Comparison of ENCODE assay signal across 9 cellular contexts in the genomic region with DNA sequence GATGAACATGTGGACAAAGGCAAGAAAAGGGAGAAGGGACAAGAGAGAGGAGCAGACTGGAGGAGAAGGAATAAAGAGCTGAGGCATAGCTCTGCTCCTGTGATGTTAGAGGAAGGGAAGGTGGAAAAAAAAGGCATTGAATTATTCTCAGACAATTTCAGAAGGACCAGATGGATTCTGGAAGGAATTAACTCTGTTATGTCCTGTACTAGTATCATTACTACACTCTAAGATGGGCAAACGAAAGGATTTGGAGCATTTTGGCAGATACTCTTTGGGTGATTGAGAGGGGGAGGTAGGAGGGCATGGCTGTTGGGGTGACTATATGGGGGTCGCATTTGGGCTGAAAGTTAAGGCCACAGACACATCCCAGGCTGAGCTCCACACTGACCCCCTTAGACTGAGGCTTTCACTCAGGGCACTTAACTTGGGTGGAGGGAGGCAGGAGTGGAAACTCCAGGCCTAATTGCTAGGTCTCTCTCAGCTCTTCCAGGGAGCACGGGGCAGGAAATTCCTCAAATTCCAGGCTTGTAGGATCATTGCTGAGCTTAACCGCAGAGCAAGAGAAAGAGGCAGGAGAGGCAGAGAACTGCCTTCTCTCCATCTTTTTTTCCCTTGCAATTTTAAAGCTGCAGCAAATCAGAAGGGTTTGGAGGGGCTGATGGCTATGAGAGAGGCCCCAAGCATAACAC. TPM values are rescaled to one million over a fixed set of nuclear protein-coding genes. Genes with fewer than 3 reads are reported as not detected.
DNase-seq lines count a peak whose midpoint lies in the region; ATAC-seq and TF ChIP-seq lines count a peak whose summit lies in the region.
"Had no signal": no experiment of that assay in that cellular context is flagged by ENCODE, and none has a peak within 500 bp of the region (broad histone marks: within the 10 kb centered on the region; RNA-seq: fewer than 3 reads in every experiment).

No MANE protein-coding gene starts in this region.

- H3K4me3 Mint-ChIP-seq in nephron: peak overlapping the region; percentile 8 to 68 (median 18)

- peaks cover 69% of the 10 kb centered on the region for H3K4me1 ChIP-seq in fibroblast of lung (ENCODE audit: control insufficient read depth, extremely low read depth, insufficient read depth, low read length)

- H3K27me3 Mint-ChIP-seq in nephron (ENCODE audit: low read depth): no peaks in the 10 kb centered on the region

- H4K20me1 ChIP-seq in fibroblast of lung (ENCODE audit: control insufficient read depth, extremely low read depth, insufficient read depth, low read length): no peaks in the 10 kb centered on the region

- no peak overlapping the region for H2AFZ ChIP-seq in fibroblast of lung (ENCODE audit: low read length)

- H3K4me3 ChIP-seq in AG09309 (ENCODE audit: control insufficient read depth, low read depth, low read length): peak overlapping the region; percentile 3; the same call in 1 of the 2 replicates
- peak overlapping the region in 3 of 4 experiments; percentile 17 to 47 (median 30) for H3K4me3 ChIP-seq in fibroblast of lung (replicated peaks in 1 of 4; ENCODE audit: control extremely low read depth in 1 of 4, insufficient read depth in 1 of 4, low read depth in 3 of 4, low read length in 4 of 4)

- peak overlapping the region; percentile 82 for H3K4me2 ChIP-seq in fibroblast of lung (ENCODE audit: extremely low read depth, insufficient read depth, low read length)

- H3K9me3 ChIP-seq in fibroblast of lung (ENCODE audit: control insufficient read depth, insufficient read depth, low read depth, low read length): no peaks in the 10 kb centered on the region

- H3K27me3 ChIP-seq in fibroblast of lung (ENCODE audit: control insufficient read depth, insufficient read depth, low read length): no peaks in the 10 kb centered on the region

- peaks cover 21% of the 10 kb centered on the region for H3K36me3 Mint-ChIP-seq in nephron (ENCODE audit: low read depth)

- DNase-seq in AG09309 (ENCODE audit: low read depth): peak; percentile 79
- peak; percentile 94 for DNase-seq in RPMI7951 (ENCODE audit: low read depth)
- DNase-seq in fibroblast of lung (ENCODE audit: low read depth in 2 of 2): peak; percentile 93 to 98
- DNase-seq in NCI-H1105 (lab: John Stamatoyannopoulos, UW): no peak
- DNase-seq in T-helper 2 cell: no peak
- no peak for DNase-seq in NCI-H510A treated with DMSO at 0.1 percent for 48 hours (lab: John Stamatoyannopoulos, UW)
- DNase-seq: cerebellar nuclear complex had no signal

- no peak for TF ChIP-seq CTCF in AG09309 (IDR thresholded peaks at IDR 0.05; ENCODE audit: control insufficient read depth, insufficient read depth, low read depth, low read length, missing control alignments)
- TF ChIP-seq CTCF in fibroblast of lung (conservative IDR thresholded peaks at IDR 0.05 in 1 of 2, IDR thresholded peaks at IDR 0.05 in 1 of 2; ENCODE audit: low read depth in 1 of 2, low read length in 2 of 2): no peak
- TF ChIP-seq CTCF in nephron (IDR thresholded peaks at IDR 0.05; ENCODE audit: unreplicated experiment in 3 of 3): no peak

- peaks cover 84% of the 10 kb centered on the region for H3K79me2 ChIP-seq in fibroblast of lung (ENCODE audit: control insufficient read depth, insufficient read depth, low read length)

- no peaks in the 10 kb centered on the region for H3K9me3 Mint-ChIP-seq in nephron

- peaks cover 90% of the 10 kb centered on the region for H3K4me1 Mint-ChIP-seq in nephron

- ATAC-seq in HG03139 (IDR thresholded peaks at IDR 0.05; ENCODE audit: unreplicated experiment): no peak

- H3K9ac ChIP-seq in fibroblast of lung (ENCODE audit: insufficient read depth, low read length): peak overlapping the region; percentile 37

- H3K27ac Mint-ChIP-seq in nephron: peak overlapping the region; percentile 96 to 99 (median 98)

- H3K36me3 ChIP-seq in fibroblast of lung (ENCODE audit: control insufficient read depth, insufficient read depth, low read length): no peaks in the 10 kb centered on the region

- peak overlapping the region; percentile 94 for H3K27ac ChIP-seq in fibroblast of lung (ENCODE audit: insufficient read depth, low read length)

RNA-seq across cellular contexts. Expression of a gene that starts 25.9 kb away (rescaled TPM):
- 77.3 and 80.8 TPM in 2 replicates for total RNA-seq in RPMI7951 (2014; rRNA removed; shearing (Covaris generic))
- total RNA-seq in fibroblast of lung: 83.0 and 123 TPM in 2 replicates
- polyA plus RNA-seq in fibroblast of lung: 42.2 and 55.5 TPM in 2 replicates
- polyA plus RNA-seq in fibroblast of lung (2012): 57.7 and 93.5 TPM in 2 replicates
- polyA minus RNA-seq in fibroblast of lung (ENCODE audit: low replicate concordance): 192 and 249 TPM in 2 replicates

Comparison
In these comparisons a context has a peak if more than half of its experiments do, and no peak if none do; other contexts are left out.
1. DNase-seq: peak in AG09309 (single experiment), RPMI7951 (single experiment) and fibroblast of lung (2 of 2); none in NCI-H1105 (single experiment), T-helper 2 cell (0 of 5) and NCI-H510A treated with DMSO at 0.1 percent for 48 hours (single experiment).